ENCODE assay signal across 12 cellular contexts in the genomic region with DNA sequence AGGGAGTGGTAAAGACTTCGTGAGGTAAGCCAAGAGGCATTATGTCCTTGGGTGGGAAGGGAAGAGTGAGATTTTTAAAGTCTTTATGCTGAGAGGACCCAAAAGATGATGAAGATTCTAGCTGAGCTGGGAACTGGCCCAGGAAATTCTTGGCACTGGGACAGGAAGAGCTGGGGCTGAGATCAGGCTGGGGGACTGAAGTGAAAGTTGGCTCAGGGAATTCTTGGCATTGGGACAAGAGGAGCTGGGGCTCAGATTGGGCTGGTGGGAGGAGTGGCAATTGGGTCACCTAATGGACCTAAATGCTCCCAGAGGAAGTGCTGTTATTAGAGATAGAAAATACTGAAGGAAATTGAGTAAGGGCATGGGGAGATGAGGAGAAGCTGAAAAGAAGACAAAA. TPM values are rescaled to one million over a fixed set of nuclear protein-coding genes. Genes with fewer than 3 reads are reported as not detected.
DNase-seq lines count a peak whose midpoint lies in the region; ATAC-seq, FAIRE-seq and TF ChIP-seq lines count a peak whose summit lies in the region.
"Had no signal": no experiment of that assay in that cellular context is flagged by ENCODE, and none has a peak within 500 bp of the region (broad histone marks: within the 10 kb centered on the region; RNA-seq: fewer than 3 reads in every experiment).

No MANE protein-coding gene starts in this region.

- ATAC-seq in pancreas = peak; percentile 58 to 80 (median 70)
- ATAC-seq in HG03280 (IDR thresholded peaks at IDR 0.05; ENCODE audit: unreplicated experiment) = no peak
- no peak for ATAC-seq in HG02870 (IDR thresholded peaks at IDR 0.05; ENCODE audit: unreplicated experiment)
- ATAC-seq: natural killer cell, T-cell had no signal

- peaks cover 35% of the 10 kb centered on the region for H3K4me1 Mint-ChIP-seq in CD14-positive monocyte
- H3K4me1 Mint-ChIP-seq: natural killer cell, T-cell had no signal

- TF ChIP-seq CTCF in CD14-positive monocyte (IDR thresholded peaks at IDR 0.05) (no peak), pancreas (IDR thresholded peaks at IDR 0.05) (no peak)

- H3K9me3 ChIP-seq in pancreas = no peaks in the 10 kb centered on the region

- no peaks in the 10 kb centered on the region for H3K27me3 ChIP-seq in pancreas

- peak overlapping the region in 6 of 7 donors; percentile 6 to 67 (median 34) for H3K27ac Mint-ChIP-seq in CD14-positive monocyte
- H3K27ac Mint-ChIP-seq: natural killer cell, T-cell had no signal

- peaks cover 0 to 2% (median 2%) of the 10 kb centered on the region in 3 donors for H3K27me3 Mint-ChIP-seq in CD14-positive monocyte (ENCODE audit: low read depth in 3 of 3)

- no peaks in the 10 kb centered on the region for H3K36me3 Mint-ChIP-seq in CD14-positive monocyte
- H3K36me3 Mint-ChIP-seq: natural killer cell, T-cell had no signal

- no peak overlapping the region for H3K27ac ChIP-seq in pancreas
- H3K27ac ChIP-seq: epithelial cell of prostate had no signal

- no peaks in the 10 kb centered on the region for H3K36me3 ChIP-seq in pancreas

- no peak for DNase-seq in CD14-positive monocyte (ENCODE audit: low spot score)
- peak; percentile 42 for DNase-seq in NCI-H69 (lab: John Stamatoyannopoulos, UW)
- peak; percentile 27 for DNase-seq in fibroblast of peridontal ligament (ENCODE audit: extremely low read depth)
- peak in 4 of 6 donors; percentile 27 to 64 (median 46) for DNase-seq in pancreas
- DNase-seq in KG1 (lab: John Stamatoyannopoulos, UW) = no peak
- DNase-seq in AML-193 (lab: John Stamatoyannopoulos, UW) = no peak
- DNase-seq: activated T-cell treated with anti-CD3 and anti-CD28 coated beads, Interleukin-2, amount 50 U/mL, for 48 hours; natural killer cell; T-cell had no signal

- WGBS in pancreas, 2 donors = 41 to 42% methylated on average over 1 of the region's 1 CpG

- FAIRE-seq in pancreas (lab: Jason Lieb, UNC) = no peak

- no peaks in the 10 kb centered on the region for H3K9me3 Mint-ChIP-seq in CD14-positive monocyte
- H3K9me3 Mint-ChIP-seq: natural killer cell, T-cell had no signal

- no peak overlapping the region for H3K4me3 ChIP-seq in pancreas

- H3K4me3 Mint-ChIP-seq in CD14-positive monocyte = peak overlapping the region in 1 of 2 donors; percentile 36
- H3K4me3 Mint-ChIP-seq: natural killer cell, T-cell had no signal

- intact Hi-C loops in CD14-positive monocyte (cut with micrococcal nuclease) (no loop called here), pancreas (cut with DNase I) (no loop called here)

- peaks cover 0 to 7% (median 0%) of the 10 kb centered on the region in 3 donors for H3K4me1 ChIP-seq in pancreas

RNA-seq across cellular contexts. Expression of a gene that starts 8.9 kb away (rescaled TPM):
- polyA plus RNA-seq in CD14-positive monocyte = not detected
- total RNA-seq in pancreas = under 1 TPM in 4 of 6 donors, not detected in 2; 0.04 to 0.18 (median 0.14) TPM
- under 1 TPM; 0.12 to 0.15 TPM for polyA plus RNA-seq in pancreas
- total RNA-seq: natural killer cell had no signal

Comparison
In these comparisons a context has a peak if more than half of its experiments do, and no peak if none do; other contexts are left out.
1. DNase-seq: peak in NCI-H69 (single experiment), fibroblast of peridontal ligament (single experiment) and pancreas (4 of 6); none in CD14-positive monocyte (single experiment), KG1 (single experiment) and AML-193 (0 of 2).
2. ATAC-seq: peak in pancreas (4 of 4); none in HG03280 (single experiment) and HG02870 (single experiment).